ENCODE assay signal across 30 cellular contexts in genomic region chr17:67133161-67133560, GRCh38.
"Had no signal": no experiment of that assay in that cellular context is flagged by ENCODE, and none has a peak within 500 bp of the region (broad histone marks: within the 10 kb centered on the region; RNA-seq: fewer than 3 reads in every experiment).

No MANE protein-coding gene starts in this region.

- H3K4me2 ChIP-seq: smooth muscle cell had no signal

- H3K9me3 ChIP-seq: esophagus squamous epithelium, heart right ventricle, ovary, psoas muscle, testis, tibial artery had no signal

- H3K36me3 ChIP-seq: ovary had no signal

- H3K4me3 Mint-ChIP-seq: immature natural killer cell; memory B cell; natural killer cell; stimulated activated effector memory CD8-positive, alpha-beta T cell treated with anti-CD3 and anti-CD28 coated beads, Interleukin-12 subunit alpha, Interleukin-12 subunit beta, amount 100 ng/mL, for 72 hours; type B pancreatic cell had no signal

- ATAC-seq: heart right ventricle; natural killer cell; psoas muscle; sciatic nerve; stimulated activated effector memory CD8-positive, alpha-beta T cell treated with anti-CD3 and anti-CD28 coated beads, Interleukin-12 subunit alpha, Interleukin-12 subunit beta, amount 100 ng/mL, for 72 hours; stimulated activated naive CD8-positive, alpha-beta T cell treated with anti-CD3 and anti-CD28 coated beads, Interleukin-15, Interleukin-2, amounts not matched to agents 100 U/mL and 50 U/mL, for 24 hours had no signal

- H3K27me3 ChIP-seq: esophagus squamous epithelium, heart right ventricle, ovary, testis, tibial artery had no signal

- H3K27ac ChIP-seq: coronary artery, esophagus squamous epithelium, heart right ventricle, ovary, psoas muscle, testis, tibial artery had no signal

- H3K27ac Mint-ChIP-seq: memory B cell; stimulated activated effector memory CD8-positive, alpha-beta T cell treated with anti-CD3 and anti-CD28 coated beads, Interleukin-12 subunit alpha, Interleukin-12 subunit beta, amount 100 ng/mL, for 72 hours; type B pancreatic cell had no signal

- H3K9me3 Mint-ChIP-seq: immature natural killer cell; memory B cell; natural killer cell; stimulated activated effector memory CD8-positive, alpha-beta T cell treated with anti-CD3 and anti-CD28 coated beads, Interleukin-12 subunit alpha, Interleukin-12 subunit beta, amount 100 ng/mL, for 72 hours; type B pancreatic cell had no signal

- H3K4me1 Mint-ChIP-seq: memory B cell had no signal

- H3K4me1 ChIP-seq: esophagus squamous epithelium, psoas muscle, testis, tibial artery had no signal

- DNase-seq: dermis blood vessel endothelial cell; effector memory CD4-positive, alpha-beta T cell; erythroblast; esophagus squamous epithelium; foreskin melanocyte; glutamatergic neuron; heart right ventricle; hypothalamus; immature natural killer cell; islet precursor cell; kidney glomerular epithelial cell; natural killer cell; occipital lobe; ovary; posterior cingulate gyrus; psoas muscle; stimulated activated CD4-positive, alpha-beta T cell treated with anti-CD3 and anti-CD28 coated beads, Interleukin-12 subunit alpha, Interleukin-12 subunit beta, amount 100 ng/mL, for 4 hours; stimulated activated CD4-positive, alpha-beta T cell treated with anti-CD3 and anti-CD28 coated beads, Interleukin-1b, Interleukin-23, amount 100 ng/mL, for 48 hours; stimulated activated CD4-positive, alpha-beta T cell treated with anti-CD3 and anti-CD28 coated beads, Interleukin-4, amount 100 ng/mL, for 1 hour; stimulated activated naive CD8-positive, alpha-beta T cell treated with anti-CD3 and anti-CD28 coated beads, Interleukin-15, Interleukin-2, amounts not matched to agents 100 U/mL and 50 U/mL, for 24 hours; substantia nigra; testis; tibial artery had no signal

- H3K27me3 Mint-ChIP-seq: memory B cell, type B pancreatic cell had no signal

- H3K4me3 ChIP-seq: coronary artery, esophagus squamous epithelium, heart right ventricle, lung, ovary, psoas muscle, smooth muscle cell, testis, tibial artery had no signal

- H3K36me3 Mint-ChIP-seq: natural killer cell had no signal
